ENCODE assay signal across 21 cellular contexts in the genomic region with DNA sequence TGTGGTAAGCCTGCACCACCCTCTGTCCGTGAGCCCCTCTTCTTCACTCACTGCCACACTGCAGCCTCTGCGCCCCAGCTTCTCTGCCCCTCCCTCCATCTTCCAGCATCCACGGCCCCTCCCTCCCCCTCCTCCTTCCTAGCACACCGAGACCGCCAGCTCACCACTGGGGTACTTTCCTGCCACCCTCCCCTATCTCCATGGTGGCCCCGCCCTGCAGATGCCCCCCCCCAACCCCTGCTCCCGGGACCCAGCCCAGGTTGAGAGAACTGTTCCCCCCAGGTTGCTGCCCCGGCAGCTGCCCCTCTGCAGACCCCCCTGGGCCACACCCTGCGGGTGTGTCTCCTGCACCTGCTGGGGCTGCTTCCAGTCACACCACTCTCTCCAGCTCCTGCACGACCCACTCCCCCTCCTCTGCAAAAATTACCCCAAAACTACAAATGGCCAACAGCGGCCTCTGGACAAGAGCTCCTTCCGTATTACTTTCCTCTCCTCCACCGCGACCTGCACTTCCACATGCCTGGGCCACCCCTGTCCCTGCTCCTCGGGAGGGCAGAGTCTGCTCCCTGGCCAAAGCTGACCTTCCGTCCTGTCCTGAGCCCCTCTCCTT.
A peak's percentile ranks its signal among the peaks of the same experiment; 100 is the strongest.
DNase-seq lines count a peak whose midpoint lies in the region; ATAC-seq and TF ChIP-seq lines count a peak whose summit lies in the region.
"Had no signal": no experiment of that assay in that cellular context is flagged by ENCODE, and none has a peak within 500 bp of the region (broad histone marks: within the 10 kb centered on the region; RNA-seq: fewer than 3 reads in every experiment).

No MANE protein-coding gene starts in this region.

- peaks cover 4% of the 10 kb centered on the region for H3K27me3 Mint-ChIP-seq in GM23338 (ENCODE audit: insufficient read depth, low read depth, poor library complexity)

- H3F3A ChIP-seq in GM23338 (replicated peaks; ENCODE audit: low read depth): 0 out of 2 replicates have a peak, but pooled peaks cover 4% of the 10 kb centered on the region

- intact Hi-C loops in sciatic nerve (cut with DNase I): no loop called here

- H3K4me3 Mint-ChIP-seq in GM23338: no peak overlapping the region
- H3K4me3 Mint-ChIP-seq: CD4-positive, alpha-beta memory T cell had no signal

- H4K20me1 ChIP-seq in GM23338 (replicated peaks; ENCODE audit: insufficient read depth): no peaks in the 10 kb centered on the region

- H3K36me3 ChIP-seq in GM23338 (ENCODE audit: insufficient read depth) (no peaks in the 10 kb centered on the region), Peyer's patch (no peaks in the 10 kb centered on the region)
- H3K36me3 ChIP-seq: SJSA1 had no signal

- no peak overlapping the region for H3K4me3 ChIP-seq in GM23338
- no peak overlapping the region for H3K4me3 ChIP-seq in Peyer's patch
- H3K4me3 ChIP-seq: SJSA1 had no signal

- H3K4me1 Mint-ChIP-seq in GM23338: peaks cover 5% of the 10 kb centered on the region; the same call in 2 of the 3 replicates
- H3K4me1 Mint-ChIP-seq: CD4-positive, alpha-beta memory T cell had no signal

- H3K4me2 ChIP-seq in GM23338: no peak overlapping the region

- DNase-seq in GM23338 (ENCODE audit: low spot score): no peak
- DNase-seq in Peyer's patch: peak in 2 of 3 donors; percentile 12 to 29
- DNase-seq in left kidney (ENCODE audit: low read depth, low spot score): peak; percentile 0
- DNase-seq in sciatic nerve (ENCODE audit: low spot score): peak; percentile 31
- no peak for DNase-seq in superior temporal gyrus (ENCODE audit: extremely low spot score)
- no peak for DNase-seq in NCI-H510A (lab: John Stamatoyannopoulos, UW)
- DNase-seq: C1 segment of cervical spinal cord; CD4-positive, alpha-beta memory T cell; COR-L47; GOT3; HCEC 1CT; KBM-7; MV-4-11; NCI-H1105 treated with DMSO at 0.1 percent for 48 hours; NCI-H146; NCI-H1930; NCI-H2107; NCI-H446 treated with DMSO at 0.1 percent for 48 hours; NCI-H774 had no signal

- H3K4me1 ChIP-seq in GM23338 (ENCODE audit: insufficient read depth) (no peaks in the 10 kb centered on the region), Peyer's patch (no peaks in the 10 kb centered on the region)
- H3K4me1 ChIP-seq: SJSA1 had no signal

- H3K36me3 Mint-ChIP-seq in GM23338 (ENCODE audit: low read depth): no peaks in the 10 kb centered on the region
- H3K36me3 Mint-ChIP-seq: CD4-positive, alpha-beta memory T cell had no signal

- H3K27ac Mint-ChIP-seq in GM23338: peak overlapping the region; percentile 73
- H3K27ac Mint-ChIP-seq: CD4-positive, alpha-beta memory T cell had no signal

- H3K79me2 ChIP-seq in GM23338 (replicated peaks; ENCODE audit: insufficient read depth): no peaks in the 10 kb centered on the region

- no peak for TF ChIP-seq CTCF in GM23338 (conservative IDR thresholded peaks at IDR 0.05; ENCODE audit: low read depth in 2 of 2)
- TF ChIP-seq CTCF in Peyer's patch (IDR thresholded peaks at IDR 0.05): no peak

- H3K27ac ChIP-seq in GM23338 (ENCODE audit: low read depth) (no peak overlapping the region), Peyer's patch (no peak overlapping the region)
- H3K27ac ChIP-seq: SJSA1 had no signal

- H3K9me3 Mint-ChIP-seq in GM23338: no peaks in the 10 kb centered on the region

- no peaks in the 10 kb centered on the region for H3K9me2 ChIP-seq in GM23338 (ENCODE audit: insufficient read depth)

- TF ChIP-seq POLR2A in Peyer's patch (IDR thresholded peaks at IDR 0.05): no peak

- H2AFZ ChIP-seq in GM23338: no peak overlapping the region

- no peaks in the 10 kb centered on the region for H3K27me3 ChIP-seq in GM23338 (ENCODE audit: insufficient read depth)
- H3K27me3 ChIP-seq in Peyer's patch: no peaks in the 10 kb centered on the region
- H3K27me3 ChIP-seq: SJSA1 had no signal

- ATAC-seq in GM23338 (no peak), sciatic nerve (no peak), GM21367 (IDR thresholded peaks at IDR 0.05; ENCODE audit: unreplicated experiment) (no peak)

- no peaks in the 10 kb centered on the region for H3K9me3 ChIP-seq in Peyer's patch

TF ChIP-seq in GM23338, 12 proteins besides CTCF, POLR2A, EP300 and RAD21 (continues in another document):
- TF ChIP-seq CREB1 (CRISPR knock-in tag; IDR thresholded peaks at IDR 0.05; ENCODE audit: low read depth) (no peak), ZNF114 (CRISPR knock-in tag; IDR thresholded peaks at IDR 0.05) (no peak), EZH2 (IDR thresholded peaks at IDR 0.05; ENCODE audit: low read depth, unreplicated experiment) (no peak), STAT1 (IDR thresholded peaks at IDR 0.05; ENCODE audit: unreplicated experiment) (no peak), EZH2phosphoT487 (IDR thresholded peaks at IDR 0.05; ENCODE audit: unreplicated experiment) (no peak), POLR2AphosphoS5 (IDR thresholded peaks at IDR 0.05; ENCODE audit: low read depth) (no peak)
- TF ChIP-seq, protein P1, sequence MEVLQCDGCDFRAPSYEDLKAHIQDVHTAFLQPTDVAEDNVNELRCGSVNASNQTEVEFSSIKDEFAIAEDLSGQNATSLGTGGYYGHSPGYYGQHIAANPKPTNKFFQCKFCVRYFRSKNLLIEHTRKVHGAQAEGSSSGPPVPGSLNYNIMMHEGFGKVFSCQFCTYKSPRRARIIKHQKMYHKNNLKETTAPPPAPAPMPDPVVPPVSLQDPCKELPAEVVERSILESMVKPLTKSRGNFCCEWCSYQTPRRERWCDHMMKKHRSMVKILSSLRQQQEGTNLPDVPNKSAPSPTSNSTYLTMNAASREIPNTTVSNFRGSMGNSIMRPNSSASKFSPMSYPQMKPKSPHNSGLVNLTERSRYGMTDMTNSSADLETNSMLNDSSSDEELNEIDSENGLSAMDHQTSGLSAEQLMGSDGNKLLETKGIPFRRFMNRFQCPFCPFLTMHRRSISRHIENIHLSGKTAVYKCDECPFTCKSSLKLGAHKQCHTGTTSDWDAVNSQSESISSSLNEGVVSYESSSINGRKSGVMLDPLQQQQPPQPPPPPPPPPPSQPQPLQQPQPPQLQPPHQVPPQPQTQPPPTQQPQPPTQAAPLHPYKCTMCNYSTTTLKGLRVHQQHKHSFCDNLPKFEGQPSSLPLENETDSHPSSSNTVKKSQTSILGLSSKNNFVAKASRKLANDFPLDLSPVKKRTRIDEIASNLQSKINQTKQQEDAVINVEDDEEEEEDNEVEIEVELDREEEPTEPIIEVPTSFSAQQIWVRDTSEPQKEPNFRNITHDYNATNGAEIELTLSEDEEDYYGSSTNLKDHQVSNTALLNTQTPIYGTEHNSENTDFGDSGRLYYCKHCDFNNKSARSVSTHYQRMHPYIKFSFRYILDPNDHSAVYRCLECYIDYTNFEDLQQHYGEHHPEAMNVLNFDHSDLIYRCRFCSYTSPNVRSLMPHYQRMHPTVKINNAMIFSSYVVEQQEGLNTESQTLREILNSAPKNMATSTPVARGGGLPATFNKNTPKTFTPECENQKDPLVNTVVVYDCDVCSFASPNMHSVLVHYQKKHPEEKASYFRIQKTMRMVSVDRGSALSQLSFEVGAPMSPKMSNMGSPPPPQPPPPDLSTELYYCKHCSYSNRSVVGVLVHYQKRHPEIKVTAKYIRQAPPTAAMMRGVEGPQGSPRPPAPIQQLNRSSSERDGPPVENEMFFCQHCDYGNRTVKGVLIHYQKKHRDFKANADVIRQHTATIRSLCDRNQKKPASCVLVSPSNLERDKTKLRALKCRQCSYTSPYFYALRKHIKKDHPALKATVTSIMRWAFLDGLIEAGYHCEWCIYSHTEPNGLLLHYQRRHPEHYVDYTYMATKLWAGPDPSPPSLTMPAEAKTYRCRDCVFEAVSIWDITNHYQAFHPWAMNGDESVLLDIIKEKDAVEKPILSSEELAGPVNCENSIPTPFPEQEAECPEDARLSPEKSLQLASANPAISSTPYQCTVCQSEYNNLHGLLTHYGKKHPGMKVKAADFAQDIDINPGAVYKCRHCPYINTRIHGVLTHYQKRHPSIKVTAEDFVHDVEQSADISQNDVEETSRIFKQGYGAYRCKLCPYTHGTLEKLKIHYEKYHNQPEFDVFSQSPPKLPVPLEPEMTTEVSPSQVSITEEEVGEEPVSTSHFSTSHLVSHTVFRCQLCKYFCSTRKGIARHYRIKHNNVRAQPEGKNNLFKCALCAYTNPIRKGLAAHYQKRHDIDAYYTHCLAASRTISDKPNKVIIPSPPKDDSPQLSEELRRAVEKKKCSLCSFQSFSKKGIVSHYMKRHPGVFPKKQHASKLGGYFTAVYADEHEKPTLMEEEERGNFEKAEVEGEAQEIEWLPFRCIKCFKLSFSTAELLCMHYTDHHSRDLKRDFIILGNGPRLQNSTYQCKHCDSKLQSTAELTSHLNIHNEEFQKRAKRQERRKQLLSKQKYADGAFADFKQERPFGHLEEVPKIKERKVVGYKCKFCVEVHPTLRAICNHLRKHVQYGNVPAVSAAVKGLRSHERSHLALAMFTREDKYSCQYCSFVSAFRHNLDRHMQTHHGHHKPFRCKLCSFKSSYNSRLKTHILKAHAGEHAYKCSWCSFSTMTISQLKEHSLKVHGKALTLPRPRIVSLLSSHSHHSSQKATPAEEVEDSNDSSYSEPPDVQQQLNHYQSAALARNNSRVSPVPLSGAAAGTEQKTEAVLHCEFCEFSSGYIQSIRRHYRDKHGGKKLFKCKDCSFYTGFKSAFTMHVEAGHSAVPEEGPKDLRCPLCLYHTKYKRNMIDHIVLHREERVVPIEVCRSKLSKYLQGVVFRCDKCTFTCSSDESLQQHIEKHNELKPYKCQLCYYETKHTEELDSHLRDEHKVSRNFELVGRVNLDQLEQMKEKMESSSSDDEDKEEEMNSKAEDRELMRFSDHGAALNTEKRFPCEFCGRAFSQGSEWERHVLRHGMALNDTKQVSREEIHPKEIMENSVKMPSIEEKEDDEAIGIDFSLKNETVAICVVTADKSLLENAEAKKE (CRISPR knock-in tag; IDR thresholded peaks at IDR 0.05): no peak

Comparison
In these comparisons a context has a peak if more than half of its experiments do, and no peak if none do; other contexts are left out.
1. DNase-seq: peak in Peyer's patch (2 of 3), left kidney (single experiment) and sciatic nerve (single experiment); none in GM23338 (single experiment), superior temporal gyrus (single experiment) and NCI-H510A (single experiment).